In genomic region chr1:21955474-21956281, GRCh38 we compare ENCODE assay signal across 14 cellular contexts. TPM values are rescaled to one million over a fixed set of nuclear protein-coding genes. Genes with fewer than 3 reads are reported as not detected.
A peak's percentile ranks its signal among the peaks of the same experiment; 100 is the strongest.
DNase-seq lines count a peak whose midpoint lies in the region; ATAC-seq and TF ChIP-seq lines count a peak whose summit lies in the region.
"Had no signal": no experiment of that assay in that cellular context is flagged by ENCODE, and none has a peak within 500 bp of the region (broad histone marks: within the 10 kb centered on the region; RNA-seq: fewer than 3 reads in every experiment).

No MANE protein-coding gene starts in this region.

- H3K27me3 ChIP-seq in CD4-positive, alpha-beta memory T cell (ENCODE audit: insufficient read depth, low read length), result no peaks in the 10 kb centered on the region
- no peaks in the 10 kb centered on the region for H3K27me3 ChIP-seq in Peyer's patch
- H3K27me3 ChIP-seq in parathyroid adenoma (ENCODE audit: control insufficient read depth, insufficient read depth, low read length), result no peaks in the 10 kb centered on the region

- H3K4me2 ChIP-seq in parathyroid adenoma (ENCODE audit: low read length), result no peak overlapping the region

- H3K4me1 ChIP-seq in CD4-positive, alpha-beta memory T cell (ENCODE audit: insufficient read depth, low read length), result peaks cover 31% of the 10 kb centered on the region
- H3K4me1 ChIP-seq in Peyer's patch, result peaks cover 0 to 19% (median 8%) of the 10 kb centered on the region in 4 donors
- H3K4me1 ChIP-seq in parathyroid adenoma, result peaks cover 5% of the 10 kb centered on the region

- intact Hi-C loops in CD4-positive, alpha-beta memory T cell (cut with micrococcal nuclease), result no loop called here

- POLR2A ChIA-PET in CD4-positive, alpha-beta memory T cell (lab: Charles Lee; ENCODE audit: partially characterized antibody), result interaction anchor here (2.6 to 4.0 kb wide), 2 partner anchors 18 to 173 kb away, joined by 14 to 19 read pairs; partner anchors contain the start of genes HSPG2 and USP48

- no peaks in the 10 kb centered on the region for H3K9me3 ChIP-seq in CD4-positive, alpha-beta memory T cell (ENCODE audit: control insufficient read depth in 1 of 2, low read length in 2 of 2)
- H3K9me3 ChIP-seq in Peyer's patch, result no peaks in the 10 kb centered on the region
- no peaks in the 10 kb centered on the region for H3K9me3 ChIP-seq in parathyroid adenoma (ENCODE audit: control insufficient read depth, low read length)

- peaks cover 20 to 42% (median 25%) of the 10 kb centered on the region in 4 donors for H3K4me1 Mint-ChIP-seq in CD4-positive, alpha-beta memory T cell
- peaks cover 3 to 19% of the 10 kb centered on the region in 2 donors for H3K4me1 Mint-ChIP-seq in effector memory CD8-positive, alpha-beta T cell (ENCODE audit: low read depth in 2 of 2)

- no peak overlapping the region for H3K9ac ChIP-seq in parathyroid adenoma
- H3K9ac ChIP-seq: GM23248 had no signal

- CTCF ChIA-PET in CD4-positive, alpha-beta memory T cell (lab: Charles Lee; ENCODE audit: partially characterized antibody), result no interaction called here

- DNase-seq in CD4-positive, alpha-beta memory T cell, result no peak
- no peak for DNase-seq in Peyer's patch
- DNase-seq in fibroblast of mammary gland (ENCODE audit: low read depth), result peak; percentile 28
- DNase-seq in activated CD4-positive, CD25-positive, alpha-beta regulatory T cell treated with anti-CD3 and anti-CD28 coated beads, Interleukin-2, amount 50 U/mL, for 72 hours, result no peak
- DNase-seq in effector memory CD8-positive, alpha-beta T cell, result no peak
- DNase-seq: glutamatergic neuron, GM23248, NCI-H1694 treated with DMSO at 0.1 percent for 48 hours, RPMI8226 had no signal

- TF ChIP-seq CTCF in Peyer's patch (IDR thresholded peaks at IDR 0.05) (no peak), fibroblast of mammary gland (conservative IDR thresholded peaks at IDR 0.05; ENCODE audit: control insufficient read depth, insufficient read depth, low read depth, low read length) (no peak), parathyroid adenoma (IDR thresholded peaks at IDR 0.05) (no peak)

- no peak overlapping the region for H3K4me3 ChIP-seq in CD4-positive, alpha-beta memory T cell (ENCODE audit: low read length in 2 of 2)
- H3K4me3 ChIP-seq in Peyer's patch (no peak overlapping the region), fibroblast of mammary gland (ENCODE audit: control insufficient read depth, low read depth, low read length) (no peak overlapping the region), parathyroid adenoma (ENCODE audit: low read depth, low read length) (no peak overlapping the region)
- H3K4me3 ChIP-seq: GM23248 had no signal

- H3K27ac ChIP-seq in CD4-positive, alpha-beta memory T cell (ENCODE audit: low read depth, low read length), result no peak overlapping the region
- peak overlapping the region; percentile 26 to 68 (median 42) for H3K27ac ChIP-seq in Peyer's patch
- H3K27ac ChIP-seq in parathyroid adenoma, result peak overlapping the region; percentile 24
- H3K27ac ChIP-seq: GM23248 had no signal

- no peaks in the 10 kb centered on the region for H3K36me3 Mint-ChIP-seq in CD4-positive, alpha-beta memory T cell
- H3K36me3 Mint-ChIP-seq in effector memory CD8-positive, alpha-beta T cell (ENCODE audit: insufficient read depth), result no peaks in the 10 kb centered on the region
- H3K36me3 Mint-ChIP-seq: brain had no signal

- peaks cover 0 to 1% of the 10 kb centered on the region in 2 donors for H3K27me3 Mint-ChIP-seq in CD4-positive, alpha-beta memory T cell
- peaks cover 7 to 23% of the 10 kb centered on the region in 2 donors for H3K27me3 Mint-ChIP-seq in effector memory CD8-positive, alpha-beta T cell

- H3K79me2 ChIP-seq in parathyroid adenoma, result no peaks in the 10 kb centered on the region

- ATAC-seq in GM21737 (IDR thresholded peaks at IDR 0.05; ENCODE audit: unreplicated experiment) (no peak), HG03039 (IDR thresholded peaks at IDR 0.05; ENCODE audit: unreplicated experiment) (no peak)
- ATAC-seq in effector memory CD8-positive, alpha-beta T cell (replicated peaks), result no peak

- H3K9me3 Mint-ChIP-seq in CD4-positive, alpha-beta memory T cell, result no peaks in the 10 kb centered on the region
- no peaks in the 10 kb centered on the region for H3K9me3 Mint-ChIP-seq in effector memory CD8-positive, alpha-beta T cell

- TF ChIP-seq POLR2A in Peyer's patch (IDR thresholded peaks at IDR 0.05), result no peak

- H3K27ac Mint-ChIP-seq in CD4-positive, alpha-beta memory T cell, result peak overlapping the region in 5 of 7 donors; percentile 37 to 96 (median 96)
- no peak overlapping the region for H3K27ac Mint-ChIP-seq in effector memory CD8-positive, alpha-beta T cell
- H3K27ac Mint-ChIP-seq: brain had no signal

- H2AFZ ChIP-seq in parathyroid adenoma, result no peak overlapping the region
- H2AFZ ChIP-seq: GM23248 had no signal

- peak overlapping the region in 3 of 8 donors; percentile 10 to 84 (median 52) for H3K4me3 Mint-ChIP-seq in CD4-positive, alpha-beta memory T cell
- H3K4me3 Mint-ChIP-seq in effector memory CD8-positive, alpha-beta T cell, result no peak overlapping the region
- H3K4me3 Mint-ChIP-seq: brain had no signal

- no peaks in the 10 kb centered on the region for H3K36me3 ChIP-seq in CD4-positive, alpha-beta memory T cell (ENCODE audit: insufficient read depth, low read length)
- H3K36me3 ChIP-seq in Peyer's patch (no peaks in the 10 kb centered on the region), parathyroid adenoma (ENCODE audit: control insufficient read depth, insufficient read depth, low read length) (no peaks in the 10 kb centered on the region)

RNA-seq across cellular contexts. Expression of gene HSPG2, which starts 18.6 kb away (rescaled TPM):
- total RNA-seq in CD4-positive, alpha-beta memory T cell, result 1 to 10 TPM; 1.2 TPM
- not detected for polyA plus RNA-seq in CD4-positive, alpha-beta memory T cell
- total RNA-seq in Peyer's patch, result 100 to 1,000 TPM in 3 of 4 donors, 10 to 100 TPM in 1; 68.7 to 199 (median 122) TPM

RNA-seq across cellular contexts. Expression of gene CELA3B, which starts 21.1 kb away (rescaled TPM):
- total RNA-seq in CD4-positive, alpha-beta memory T cell, result not detected
- not detected for polyA plus RNA-seq in CD4-positive, alpha-beta memory T cell
- total RNA-seq in Peyer's patch, result not detected
- total RNA-seq: GM23248 had no signal
- polyA plus RNA-seq: GM23248, neural cell had no signal

RNA-seq across cellular contexts. Expression of gene CELA3A, which starts 45.8 kb away (rescaled TPM):
- not detected for total RNA-seq in CD4-positive, alpha-beta memory T cell
- polyA plus RNA-seq in CD4-positive, alpha-beta memory T cell, result not detected
- not detected for total RNA-seq in Peyer's patch
- total RNA-seq: GM23248 had no signal
- polyA plus RNA-seq: GM23248, neural cell had no signal

Comparison
In these comparisons a context has a peak if more than half of its experiments do, and no peak if none do; other contexts are left out.
1. H3K27ac Mint-ChIP-seq: peak in CD4-positive, alpha-beta memory T cell (5 of 7); none in effector memory CD8-positive, alpha-beta T cell (0 of 2).
2. RNA of gene HSPG2, which starts 18.6 kb away (total RNA-seq): 68.7 to 199 TPM in Peyer's patch; 1.2 TPM in CD4-positive, alpha-beta memory T cell; every median in the first group is over 10 times any median in the second.